Comparison of ENCODE assay signal across 20 cellular contexts in the genomic region with DNA sequence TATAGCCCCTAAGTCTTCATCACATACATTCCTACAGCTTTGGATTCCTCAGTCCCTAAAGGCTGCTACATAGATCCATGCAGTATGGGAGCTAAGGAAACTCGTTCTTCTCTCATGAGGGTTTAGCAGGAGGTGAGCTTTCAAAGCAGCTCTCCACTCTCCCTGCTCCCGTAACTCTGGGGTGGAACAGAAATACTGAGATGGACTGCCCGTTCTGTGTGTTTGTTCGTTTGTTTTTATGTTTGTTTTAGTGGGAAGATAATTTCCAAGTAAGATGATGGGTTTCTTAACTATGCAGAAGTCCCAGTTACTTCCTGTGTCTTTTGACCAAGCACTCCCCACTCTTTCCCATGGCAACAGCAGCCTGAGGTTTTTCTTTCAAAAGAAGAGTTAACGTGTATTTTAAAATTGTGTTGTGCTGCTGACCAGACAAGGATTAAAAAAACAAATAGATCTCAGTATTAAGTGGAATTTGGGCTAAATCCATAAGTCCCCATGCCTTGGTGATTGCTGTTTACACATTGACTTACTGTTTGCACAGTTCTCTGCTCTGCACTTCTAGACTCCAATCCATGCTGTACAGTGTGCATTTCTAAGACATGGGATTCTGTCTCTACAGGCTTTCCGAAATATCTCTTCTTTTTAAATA.
A peak's percentile ranks its signal among the peaks of the same experiment; 100 is the strongest.
DNase-seq lines count a peak whose midpoint lies in the region; ATAC-seq and TF ChIP-seq lines count a peak whose summit lies in the region.
"Had no signal": no experiment of that assay in that cellular context is flagged by ENCODE, and none has a peak within 500 bp of the region (broad histone marks: within the 10 kb centered on the region; RNA-seq: fewer than 3 reads in every experiment).

No MANE protein-coding gene starts in this region.

- no peaks in the 10 kb centered on the region for H3K36me3 Mint-ChIP-seq in stimulated activated memory B cell treated with anti-CD40 and anti-IgM and Interleukin-4, amounts not matched to agents 10 μg/mL and 1 μg/mL and 100 μg/mL, for 72 hours
- H3K36me3 Mint-ChIP-seq: activated naive CD8-positive, alpha-beta T cell had no signal

- CTCF ChIA-PET in PC-9 (lab: Charles Lee), result no interaction called here

- H3K9me3 ChIP-seq in PC-9 (ENCODE audit: insufficient read depth, low read depth), result no peaks in the 10 kb centered on the region
- no peaks in the 10 kb centered on the region for H3K9me3 ChIP-seq in neuronal stem cell (replicated peaks in 1 of 2; ENCODE audit: control insufficient read depth in 2 of 2, insufficient read depth in 1 of 2, low read depth in 1 of 2, low read length in 2 of 2)
- H3K9me3 ChIP-seq: Peyer's patch, tibial artery had no signal

- TF ChIP-seq CTCF in PC-9 (conservative IDR thresholded peaks at IDR 0.05) (no peak), GM13976 (IDR thresholded peaks at IDR 0.05; ENCODE audit: borderline replicate concordance, control extremely low read depth, extremely low read depth, insufficient read depth, missing control alignments) (no peak)

- H3F3A ChIP-seq in PC-9 (ENCODE audit: insufficient read depth, low read depth), result no peaks in the 10 kb centered on the region

- H3K4ac ChIP-seq in neuronal stem cell (ENCODE audit: low read length), result no peak overlapping the region

- peaks cover 31% of the 10 kb centered on the region for H3K27me3 Mint-ChIP-seq in stimulated activated memory B cell treated with anti-CD40 and anti-IgM and Interleukin-4, amounts not matched to agents 10 μg/mL and 1 μg/mL and 100 μg/mL, for 72 hours

- in situ Hi-C loops in GM13976 (cut with MboI; ENCODE audit: low sequenced_read_pairs, unreplicated experiment), result no loop called here

- no peak overlapping the region for H2BK120ac ChIP-seq in neuronal stem cell (ENCODE audit: low read depth, low read length)

- H3K23ac ChIP-seq in neuronal stem cell (ENCODE audit: low read depth, low read length, poor library complexity), result no peak overlapping the region

- H2BK5ac ChIP-seq in neuronal stem cell (ENCODE audit: low read length), result no peak overlapping the region

- H3K4me3 ChIP-seq in PC-9 (no peak overlapping the region), neuronal stem cell (ENCODE audit: low read length in 2 of 2) (no peak overlapping the region)
- H3K4me3 ChIP-seq: cardiac muscle cell, Peyer's patch, tibial artery had no signal

- H3K79me1 ChIP-seq in neuronal stem cell (ENCODE audit: low read depth, low read length), result no peaks in the 10 kb centered on the region

- no peak overlapping the region for H3K27ac Mint-ChIP-seq in stimulated activated memory B cell treated with anti-CD40 and anti-IgM and Interleukin-4, amounts not matched to agents 10 μg/mL and 1 μg/mL and 100 μg/mL, for 72 hours
- H3K27ac Mint-ChIP-seq: activated naive CD8-positive, alpha-beta T cell; activated T-cell treated with anti-CD3 and anti-CD28 coated beads, Interleukin-2, amount 50 U/mL, for 72 hours had no signal

- H3K4me3 Mint-ChIP-seq in stimulated activated memory B cell treated with anti-CD40 and anti-IgM and Interleukin-4, amounts not matched to agents 10 μg/mL and 1 μg/mL and 100 μg/mL, for 72 hours, result no peak overlapping the region
- H3K4me3 Mint-ChIP-seq: activated naive CD8-positive, alpha-beta T cell; activated T-cell treated with anti-CD3 and anti-CD28 coated beads, Interleukin-2, amount 50 U/mL, for 72 hours had no signal

- no peak overlapping the region for H2BK12ac ChIP-seq in neuronal stem cell (ENCODE audit: low read length)

- no peaks in the 10 kb centered on the region for H3K79me2 ChIP-seq in PC-9 (ENCODE audit: low read depth)

- no peak overlapping the region for H3K14ac ChIP-seq in neuronal stem cell (ENCODE audit: low read length)

- no peaks in the 10 kb centered on the region for H4K20me1 ChIP-seq in PC-9 (ENCODE audit: insufficient read depth)

- H3K27ac ChIP-seq in PC-9 (no peak overlapping the region), neuronal stem cell (replicated peaks; ENCODE audit: low read length) (no peak overlapping the region)
- H3K27ac ChIP-seq: C4-2B, cardiac muscle cell, HL-60, Peyer's patch, tibial artery had no signal

- no peaks in the 10 kb centered on the region for H3K9me3 Mint-ChIP-seq in stimulated activated memory B cell treated with anti-CD40 and anti-IgM and Interleukin-4, amounts not matched to agents 10 μg/mL and 1 μg/mL and 100 μg/mL, for 72 hours
- H3K9me3 Mint-ChIP-seq: activated T-cell treated with anti-CD3 and anti-CD28 coated beads, Interleukin-2, amount 50 U/mL, for 72 hours had no signal

- DNase-seq in GM04503 (ENCODE audit: low read depth), result peak; percentile 39
- DNase-seq in PC-9, result no peak
- DNase-seq in fibroblast of peridontal ligament (ENCODE audit: extremely low read depth), result peak; percentile 40
- DNase-seq in neuronal stem cell (ENCODE audit: low spot score), result no peak
- DNase-seq in cardiac septum (ENCODE audit: low spot score), result no peak
- DNase-seq in GM13976 (ENCODE audit: low spot score), result no peak
- DNase-seq: activated CD4-positive, alpha-beta T cell treated with anti-CD3 and anti-CD28 coated beads, Interleukin-2, amount 50 U/mL, for 48 hours; activated T-cell treated with anti-CD3 and anti-CD28 coated beads, Interleukin-2, amount 50 U/mL, for 72 hours; DND-41; effector CD4-positive, alpha-beta T cell; KG1; left cardiac atrium; Peyer's patch; small intestine; tibial artery had no signal

- H3K27me3 ChIP-seq in PC-9 (ENCODE audit: insufficient read depth, low read depth) (no peaks in the 10 kb centered on the region), neuronal stem cell (ENCODE audit: control insufficient read depth in 3 of 3, insufficient read depth in 3 of 3, low read depth in 1 of 3, low read length in 3 of 3) (no peaks in the 10 kb centered on the region)
- H3K27me3 ChIP-seq: cardiac muscle cell, Peyer's patch had no signal

- H4K8ac ChIP-seq in neuronal stem cell (ENCODE audit: low read depth, low read length), result no peak overlapping the region

- H3K4me2 ChIP-seq in PC-9, result no peak overlapping the region
- H3K4me2 ChIP-seq in neuronal stem cell (ENCODE audit: insufficient read depth, low read length, poor library complexity, severe bottlenecking), result no peak overlapping the region

- no peaks in the 10 kb centered on the region for H3K4me1 Mint-ChIP-seq in stimulated activated memory B cell treated with anti-CD40 and anti-IgM and Interleukin-4, amounts not matched to agents 10 μg/mL and 1 μg/mL and 100 μg/mL, for 72 hours

- no peak for ATAC-seq in stimulated activated memory B cell treated with anti-CD40 and anti-IgM and Interleukin-4, amounts not matched to agents 10 μg/mL and 1 μg/mL and 100 μg/mL, for 72 hours
- ATAC-seq: activated T-cell treated with anti-CD3 and anti-CD28 coated beads, Interleukin-2, amount 50 U/mL, for 72 hours had no signal

- no peaks in the 10 kb centered on the region for H3K4me1 ChIP-seq in PC-9 (replicated peaks; ENCODE audit: insufficient read depth)
- peaks cover 5 to 23% of the 10 kb centered on the region in 2 donors for H3K4me1 ChIP-seq in neuronal stem cell (ENCODE audit: control insufficient read depth in 2 of 2, insufficient read depth in 1 of 2, low read depth in 1 of 2, low read length in 2 of 2)
- H3K4me1 ChIP-seq: Peyer's patch, tibial artery had no signal

- POLR2A ChIA-PET in PC-9 (lab: Charles Lee; ENCODE audit: unreplicated experiment), result no interaction called here

- intact Hi-C loops in PC-9 (cut with micrococcal nuclease; ENCODE audit: unreplicated experiment) (no loop called here), cardiac septum (cut with DNase I) (no loop called here)

- H3K9me2 ChIP-seq in PC-9 (ENCODE audit: insufficient read depth), result no peaks in the 10 kb centered on the region

- H3K18ac ChIP-seq in neuronal stem cell (ENCODE audit: low read length), result no peak overlapping the region

- H2BK15ac ChIP-seq in neuronal stem cell (ENCODE audit: low read length), result no peak overlapping the region

- H3K36me3 ChIP-seq in PC-9 (ENCODE audit: low read depth) (no peaks in the 10 kb centered on the region), neuronal stem cell (replicated peaks in 1 of 2; ENCODE audit: control insufficient read depth in 2 of 2, insufficient read depth in 2 of 2, low read length in 2 of 2) (no peaks in the 10 kb centered on the region)
- H3K36me3 ChIP-seq: cardiac muscle cell, Peyer's patch, tibial artery had no signal

- H3K9ac ChIP-seq in neuronal stem cell (ENCODE audit: low read depth, low read length, poor library complexity), result no peak overlapping the region

- no CpG with 5 or more reads among the region's 6 CpGs for WGBS in neuronal stem cell (ENCODE audit: extremely low coverage in 2 of 2, insufficient read length in 2 of 2, insufficient replicate concordance in 1 of 2), 2 donors

- H2AFZ ChIP-seq in PC-9 (0 out of 2 replicates have a peak overlapping the region, but pooled peaks have one; percentile 25), neuronal stem cell (ENCODE audit: low read length) (peak overlapping the region; percentile 61)

- BruUV-seq in PC-9 (replicated peaks; lab: Mats Ljungman, UMichigan), result no TSS peak

- H4K91ac ChIP-seq in neuronal stem cell (ENCODE audit: low read depth, low read length, poor library complexity), result no peak overlapping the region

- no peak overlapping the region for H2AK5ac ChIP-seq in neuronal stem cell (ENCODE audit: low read depth, low read length)

Comparison
In these comparisons a context has a peak if more than half of its experiments do, and no peak if none do; other contexts are left out.
1. DNase-seq: peak in GM04503 (single experiment) and fibroblast of peridontal ligament (single experiment); none in PC-9 (0 of 2), neuronal stem cell (single experiment), cardiac septum (single experiment) and GM13976 (single experiment).